ENCODE assay signal across 8 cellular contexts in genomic region chr10:29590598-29591415, GRCh38. TPM values are rescaled to one million over a fixed set of nuclear protein-coding genes. Genes with fewer than 3 reads are reported as not detected.
DNase-seq lines count a peak whose midpoint lies in the region; ATAC-seq lines count a peak whose summit lies in the region.

No MANE protein-coding gene starts in this region.

- peak; percentile 57 to 58 for ATAC-seq in activated T-cell treated with anti-CD3 and anti-CD28 coated beads, Interleukin-2, amount 50 U/mL, for 4 hours
- no peak for ATAC-seq in HG03095 (IDR thresholded peaks at IDR 0.05; ENCODE audit: unreplicated experiment)
- ATAC-seq in GM19397 (IDR thresholded peaks at IDR 0.05; ENCODE audit: unreplicated experiment) = no peak

- peak overlapping the region; percentile 50 for H3K4me3 Mint-ChIP-seq in activated T-cell treated with anti-CD3 and anti-CD28 coated beads, Interleukin-2, amount 50 U/mL, for 4 hours

- peak; percentile 16 for DNase-seq in activated gamma-delta T cell treated with Interleukin-2 at 50 U/mL for 16 hours
- no peak for DNase-seq in activated gamma-delta T cell (lab: John Stamatoyannopoulos, UW)
- DNase-seq in NCI-H1417 treated with DMSO at 0.1 percent for 48 hours (lab: John Stamatoyannopoulos, UW) = peak; percentile 0
- no peak for DNase-seq in activated T-cell treated with anti-CD3 and anti-CD28 coated beads, Interleukin-2, amount 50 U/mL, for 4 hours
- DNase-seq in glomerular endothelial cell (ENCODE audit: extremely low read depth, low read depth, low spot score) = peak; percentile 51
- DNase-seq in renal cortical epithelial cell (ENCODE audit: low read depth) = peak; percentile 70

- no peaks in the 10 kb centered on the region for H3K9me3 Mint-ChIP-seq in activated T-cell treated with anti-CD3 and anti-CD28 coated beads, Interleukin-2, amount 50 U/mL, for 4 hours

- H3K4me1 Mint-ChIP-seq in activated T-cell treated with anti-CD3 and anti-CD28 coated beads, Interleukin-2, amount 50 U/mL, for 4 hours (ENCODE audit: low read depth) = peaks cover 11% of the 10 kb centered on the region

- no peaks in the 10 kb centered on the region for H3K27me3 Mint-ChIP-seq in activated T-cell treated with anti-CD3 and anti-CD28 coated beads, Interleukin-2, amount 50 U/mL, for 4 hours (ENCODE audit: low read depth)

- peaks cover 2% of the 10 kb centered on the region for H3K36me3 Mint-ChIP-seq in activated T-cell treated with anti-CD3 and anti-CD28 coated beads, Interleukin-2, amount 50 U/mL, for 4 hours (ENCODE audit: insufficient read depth)

RNA-seq across cellular contexts. Expression of gene SVIL, which starts 44.0 kb away (rescaled TPM):
- total RNA-seq in activated T-cell treated with anti-CD3 and anti-CD28 coated beads, Interleukin-2, amount 50 U/mL, for 4 hours = 10 to 100 TPM in 1 of 3 donors, 1 to 10 TPM in 2; 6.4 to 11.1 (median 9.5) TPM
- total RNA-seq in glomerular endothelial cell = 122 and 126 TPM in 2 replicates
- 61.0 and 202 TPM in 2 replicates for total RNA-seq in renal cortical epithelial cell

Comparison
In these comparisons a context has a peak if more than half of its experiments do, and no peak if none do; other contexts are left out.
1. DNase-seq: peak in activated gamma-delta T cell treated with Interleukin-2 at 50 U/mL for 16 hours (single experiment), NCI-H1417 treated with DMSO at 0.1 percent for 48 hours (single experiment), glomerular endothelial cell (single experiment) and renal cortical epithelial cell (single experiment); none in activated gamma-delta T cell (single experiment) and activated T-cell treated with anti-CD3 and anti-CD28 coated beads, Interleukin-2, amount 50 U/mL, for 4 hours (single experiment).
2. ATAC-seq: peak in activated T-cell treated with anti-CD3 and anti-CD28 coated beads, Interleukin-2, amount 50 U/mL, for 4 hours (2 of 2); none in HG03095 (single experiment) and GM19397 (single experiment).